ENCODE assay signal across 16 cellular contexts in genomic region chr10:42934842-42935241, GRCh38.
"Had no signal": no experiment of that assay in that cellular context is flagged by ENCODE, and none has a peak within 500 bp of the region (broad histone marks: within the 10 kb centered on the region; RNA-seq: fewer than 3 reads in every experiment).

No MANE protein-coding gene starts in this region.

- ATAC-seq: activated CD4-positive, alpha-beta T cell treated with anti-CD3 and anti-CD28 coated beads for 36 hours; activated CD8-positive, alpha-beta memory T cell treated with anti-CD3 and anti-CD28 coated beads, Interleukin-2, amount 10 ng/mL, durations not matched to agents 7 days and 5 days; gastrocnemius medialis had no signal

- H3K9me3 ChIP-seq: adrenal gland, breast epithelium, gastrocnemius medialis, heart left ventricle, left ventricle myocardium inferior, pancreas, thyroid gland had no signal

- H3K4me3 Mint-ChIP-seq: activated CD4-positive, alpha-beta memory T cell treated with anti-CD3 and anti-CD28 coated beads, Interleukin-2, amount 10 ng/mL, durations not matched to agents 7 days and 5 days; activated CD4-positive, alpha-beta T cell treated with anti-CD3 and anti-CD28 coated beads for 36 hours; activated CD8-positive, alpha-beta memory T cell treated with anti-CD3 and anti-CD28 coated beads, Interleukin-2, amount 10 ng/mL, durations not matched to agents 7 days and 5 days had no signal

- H3K27ac Mint-ChIP-seq: activated CD4-positive, alpha-beta memory T cell treated with anti-CD3 and anti-CD28 coated beads, Interleukin-2, amount 10 ng/mL, durations not matched to agents 7 days and 5 days; activated CD4-positive, alpha-beta T cell treated with anti-CD3 and anti-CD28 coated beads for 36 hours; activated CD8-positive, alpha-beta memory T cell treated with anti-CD3 and anti-CD28 coated beads, Interleukin-2, amount 10 ng/mL, durations not matched to agents 7 days and 5 days; stimulated activated naive B cell treated with anti-CD40 and anti-IgM and Interleukin-4, amounts not matched to agents 10 μg/mL and 1 μg/mL and 100 μg/mL, for 72 hours had no signal

- H3K36me3 ChIP-seq: adrenal gland, breast epithelium, gastrocnemius medialis, heart left ventricle, left ventricle myocardium inferior, pancreas, thyroid gland had no signal

- DNase-seq: activated CD4-positive, alpha-beta memory T cell treated with anti-CD3 and anti-CD28 coated beads, Interleukin-2, amount 10 ng/mL, durations not matched to agents 7 days and 5 days; activated CD4-positive, alpha-beta T cell treated with anti-CD3 and anti-CD28 coated beads for 36 hours; activated naive CD4-positive, alpha-beta T cell treated with Interleukin-2 at 50 U/mL for 16 hours; adrenal gland; effector CD4-positive, alpha-beta T cell; gastrocnemius medialis; left ventricle myocardium inferior; mammary epithelial cell; pancreas; stimulated activated CD4-positive, alpha-beta T cell treated with anti-CD3 and anti-CD28 coated beads, Interleukin-4, amount 100 ng/mL, for 4 hours; stimulated activated naive B cell treated with anti-CD40 and anti-IgM and Interleukin-4, amounts not matched to agents 10 μg/mL and 1 μg/mL and 100 μg/mL, for 72 hours; thyroid gland had no signal

- H3K4me3 ChIP-seq: adrenal gland, breast epithelium, gastrocnemius medialis, heart left ventricle, left ventricle myocardium inferior, pancreas, smooth muscle cell, thyroid gland had no signal

- H3K27ac ChIP-seq: adrenal gland, breast epithelium, gastrocnemius medialis, heart left ventricle, left ventricle myocardium inferior, pancreas, thyroid gland had no signal

- H3K36me3 Mint-ChIP-seq: activated CD8-positive, alpha-beta memory T cell treated with anti-CD3 and anti-CD28 coated beads, Interleukin-2, amount 10 ng/mL, durations not matched to agents 7 days and 5 days; stimulated activated naive B cell treated with anti-CD40 and anti-IgM and Interleukin-4, amounts not matched to agents 10 μg/mL and 1 μg/mL and 100 μg/mL, for 72 hours had no signal

- H3K4me1 ChIP-seq: adrenal gland, breast epithelium, gastrocnemius medialis had no signal

- H3K9me3 Mint-ChIP-seq: activated CD4-positive, alpha-beta memory T cell treated with anti-CD3 and anti-CD28 coated beads, Interleukin-2, amount 10 ng/mL, durations not matched to agents 7 days and 5 days; stimulated activated naive B cell treated with anti-CD40 and anti-IgM and Interleukin-4, amounts not matched to agents 10 μg/mL and 1 μg/mL and 100 μg/mL, for 72 hours had no signal
